10 cellular contexts compared by ENCODE assay signal in genomic region chr1:9315411-9316079, GRCh38. TPM values are rescaled to one million over a fixed set of nuclear protein-coding genes. Genes with fewer than 3 reads are reported as not detected.
DNase-seq lines count a peak whose midpoint lies in the region; ATAC-seq, FAIRE-seq and TF ChIP-seq lines count a peak whose summit lies in the region.
"Had no signal": no experiment of that assay in that cellular context is flagged by ENCODE, and none has a peak within 500 bp of the region (broad histone marks: within the 10 kb centered on the region; RNA-seq: fewer than 3 reads in every experiment).

No MANE protein-coding gene starts in this region.

- TF ChIP-seq CTCF in A549 (IDR thresholded peaks at IDR 0.05): no peak
- TF ChIP-seq CTCF in HFFc6 (IDR thresholded peaks at IDR 0.05): no peak
- no peak for TF ChIP-seq CTCF in ascending aorta (IDR thresholded peaks at IDR 0.05)
- no peak for TF ChIP-seq CTCF in neural progenitor cell (IDR thresholded peaks at IDR 0.05)
- no peak for TF ChIP-seq CTCF in kidney (IDR thresholded peaks at IDR 0.05; ENCODE audit: borderline replicate concordance, extremely low read depth, insufficient read depth)

- peaks cover 4% of the 10 kb centered on the region for H3F3A ChIP-seq in neural progenitor cell (ENCODE audit: low read depth)

- H3K27ac Mint-ChIP-seq in HFFc6 (peak overlapping the region; percentile 93), neural progenitor cell (peak overlapping the region; percentile 69)

- H3K4me3 ChIP-seq in A549: peak overlapping the region; percentile 13; the same call in 1 of the 3 replicates
- peak overlapping the region; percentile 2 to 9 for H3K4me3 ChIP-seq in ascending aorta
- no peak overlapping the region for H3K4me3 ChIP-seq in neural progenitor cell
- no peak overlapping the region for H3K4me3 ChIP-seq in kidney (ENCODE audit: low read length in 2 of 2)

- H3K4me1 ChIP-seq in A549 (peaks cover 80% of the 10 kb centered on the region), ascending aorta (peaks cover 31 to 65% of the 10 kb centered on the region in 2 donors), neural progenitor cell (peaks cover 14% of the 10 kb centered on the region), kidney (ENCODE audit: control insufficient read depth in 1 of 2, insufficient read depth in 1 of 2, low read depth in 1 of 2, low read length in 2 of 2) (peaks cover 0 to 20% of the 10 kb centered on the region in 2 donors)

- POLR2A ChIA-PET in A549 (lab: Yijun Ruan, JAX): no interaction called here

- no peak for TF ChIP-seq RAD21 in A549 (conservative IDR thresholded peaks at IDR 0.05 in 1 of 2, IDR thresholded peaks at IDR 0.05 in 1 of 2)

- no peak overlapping the region for H3K9ac ChIP-seq in neural progenitor cell
- no peak overlapping the region for H3K9ac ChIP-seq in kidney (ENCODE audit: low read length in 2 of 2)

- H3K9me3 Mint-ChIP-seq in HFFc6 (no peaks in the 10 kb centered on the region), neural progenitor cell (no peaks in the 10 kb centered on the region)

- DNase-seq in A549 (ENCODE audit: low read depth in 1 of 2, low spot score in 1 of 2): peak in 1 of 2 experiments; percentile 43
- DNase-seq in HFFc6: peak; percentile 63
- DNase-seq in ascending aorta (ENCODE audit: low spot score in 2 of 2): no peak
- no peak for DNase-seq in neural progenitor cell (ENCODE audit: low spot score)
- DNase-seq in NCI-H2227 treated with DMSO at 0.1 percent for 48 hours (lab: John Stamatoyannopoulos, UW): no peak
- DNase-seq in NCI-H82 (lab: John Stamatoyannopoulos, UW): no peak
- DNase-seq in kidney: no peak
- DNase-seq: NCI-H1436 had no signal

- intact Hi-C loops in ascending aorta (cut with DNase I) (no loop called here), kidney (cut with DNase I) (no loop called here)

- H3K4me1 Mint-ChIP-seq in HFFc6 (ENCODE audit: low read depth): peaks cover 31% of the 10 kb centered on the region
- H3K4me1 Mint-ChIP-seq in neural progenitor cell: peaks cover 56% of the 10 kb centered on the region

- H3K79me2 ChIP-seq in neural progenitor cell (ENCODE audit: low read depth): no peaks in the 10 kb centered on the region

- H3K4me2 ChIP-seq in A549 (peak overlapping the region; percentile 87), neural progenitor cell (no peak overlapping the region)

- ATAC-seq in A549 (peak; percentile 44 to 50; a peak in 5 of 6 replicates), GM21381 (IDR thresholded peaks at IDR 0.05; ENCODE audit: unreplicated experiment) (no peak)

- H3K27ac ChIP-seq in A549: peak overlapping the region; percentile 92 to 93
- H3K27ac ChIP-seq in ascending aorta: peak overlapping the region; percentile 17 to 95
- H3K27ac ChIP-seq in neural progenitor cell: no peak overlapping the region
- no peak overlapping the region for H3K27ac ChIP-seq in kidney (ENCODE audit: low read depth in 2 of 2, low read length in 2 of 2)
- H3K27ac ChIP-seq: epithelial cell of prostate had no signal

- H3K27me3 ChIP-seq in ascending aorta: no peaks in the 10 kb centered on the region
- H3K27me3 ChIP-seq in neural progenitor cell: no peaks in the 10 kb centered on the region

- FAIRE-seq in A549 (lab: Jason Lieb, UNC) (no peak), kidney (lab: Jason Lieb, UNC) (no peak)

- H4K20me1 ChIP-seq in neural progenitor cell (ENCODE audit: low read depth): peaks cover 3% of the 10 kb centered on the region

- H3K36me3 Mint-ChIP-seq in HFFc6 (ENCODE audit: low read depth): no peaks in the 10 kb centered on the region
- no peaks in the 10 kb centered on the region for H3K36me3 Mint-ChIP-seq in neural progenitor cell

- H2AFZ ChIP-seq in neural progenitor cell (replicated peaks): no peak overlapping the region

- CTCF ChIA-PET in A549 (lab: Yijun Ruan, JAX): no interaction called here

- H3K27me3 Mint-ChIP-seq in HFFc6 (ENCODE audit: insufficient read depth): no peaks in the 10 kb centered on the region
- peaks cover 6% of the 10 kb centered on the region for H3K27me3 Mint-ChIP-seq in neural progenitor cell (ENCODE audit: insufficient read depth, low read depth)

- H3K9me3 ChIP-seq in A549: no peaks in the 10 kb centered on the region
- H3K9me3 ChIP-seq in ascending aorta: no peaks in the 10 kb centered on the region
- H3K9me3 ChIP-seq in neural progenitor cell (ENCODE audit: low read depth): no peaks in the 10 kb centered on the region
- H3K9me3 ChIP-seq in kidney (ENCODE audit: control insufficient read depth in 1 of 2, low read length in 2 of 2): no peaks in the 10 kb centered on the region

- TF ChIP-seq EP300 in A549 (IDR thresholded peaks at IDR 0.05): no peak

- H3K4me3 Mint-ChIP-seq in HFFc6 (peak overlapping the region; percentile 46; the same call in 1 of the 2 replicates), neural progenitor cell (no peak overlapping the region)

- H3K36me3 ChIP-seq in ascending aorta: peaks cover 0 to 5% of the 10 kb centered on the region in 2 donors
- no peaks in the 10 kb centered on the region for H3K36me3 ChIP-seq in neural progenitor cell
- H3K36me3 ChIP-seq in kidney (ENCODE audit: control insufficient read depth in 1 of 2, insufficient read depth in 2 of 2, low read length in 2 of 2): peaks cover 0 to 3% of the 10 kb centered on the region in 2 donors

- 20% methylated on average over 17 of the region's 20 CpGs for WGBS in A549 (ENCODE audit: missing lambda C conversion rate)

- no peak for TF ChIP-seq POLR2A in A549 (IDR thresholded peaks at IDR 0.05; ENCODE audit: low read length)

TF ChIP-seq in A549, 52 proteins besides CTCF, POLR2A, EP300 and RAD21:
- peak; percentile 57 for TF ChIP-seq NFE2L2 (conservative IDR thresholded peaks at IDR 0.05; ENCODE audit: low read length)
- TF ChIP-seq, protein P1, sequence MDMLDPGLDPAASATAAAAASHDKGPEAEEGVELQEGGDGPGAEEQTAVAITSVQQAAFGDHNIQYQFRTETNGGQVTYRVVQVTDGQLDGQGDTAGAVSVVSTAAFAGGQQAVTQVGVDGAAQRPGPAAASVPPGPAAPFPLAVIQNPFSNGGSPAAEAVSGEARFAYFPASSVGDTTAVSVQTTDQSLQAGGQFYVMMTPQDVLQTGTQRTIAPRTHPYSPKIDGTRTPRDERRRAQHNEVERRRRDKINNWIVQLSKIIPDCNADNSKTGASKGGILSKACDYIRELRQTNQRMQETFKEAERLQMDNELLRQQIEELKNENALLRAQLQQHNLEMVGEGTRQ (IDR thresholded peaks at IDR 0.05): peak; percentile 30; the same call in 1 of the 2 replicates
- peak; percentile 81 for TF ChIP-seq MAFK (IDR thresholded peaks at IDR 0.05; ENCODE audit: partially characterized antibody)
- TF ChIP-seq POLR2AphosphoS2 (conservative IDR thresholded peaks at IDR 0.05; ENCODE audit: low read length): no peak
- TF ChIP-seq FOSL2 (IDR thresholded peaks at IDR 0.05): 0 out of 2 replicates have a peak, but pooled peaks have one; percentile 5
- no peak for TF ChIP-seq FOSL2 (CRISPR knock-in tag; IDR thresholded peaks at IDR 0.05)
- TF ChIP-seq HDAC2 (IDR thresholded peaks at IDR 0.05): no peak
- TF ChIP-seq, protein P2, sequence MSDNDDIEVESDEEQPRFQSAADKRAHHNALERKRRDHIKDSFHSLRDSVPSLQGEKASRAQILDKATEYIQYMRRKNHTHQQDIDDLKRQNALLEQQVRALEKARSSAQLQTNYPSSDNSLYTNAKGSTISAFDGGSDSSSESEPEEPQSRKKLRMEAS (IDR thresholded peaks at IDR 0.05): peak; percentile 46; the same call in 1 of the 2 replicates

RNA-seq across cellular contexts. Expression of gene SPSB1, which starts 22.9 kb away (rescaled TPM):
- polyA plus RNA-seq in A549 (2011; rRNA removed) (19.4 and 23.7 TPM in 2 replicates), A549 (2017; fragmentation: RNase III; extraction: RNeasy Plus Mini Kit Qiagen cat#74134 plus additional on column Dnase treatment) (16.9 to 25.3 TPM (median 22.3 TPM) in 3 replicates), kidney (ENCODE audit: insufficient read depth, low read depth, low replicate concordance) (12.7 TPM)
- 20.5 and 26.4 TPM in 2 replicates for polyA plus RNA-seq in A549 (2012; cell fraction: cytosol; rRNA removed)
- polyA plus RNA-seq in A549 (2012; cell fraction: nucleus; rRNA removed): 21.7 and 23.4 TPM in 2 replicates
- polyA minus RNA-seq in A549 (2011; rRNA and poly(A)+ RNA removed): 39.6 and 39.8 TPM in 2 replicates
- 10 to 100 TPM in 1 of 6 experiments, 1 to 10 TPM in 5; 5.9 to 10.4 (median 8.6) TPM for total RNA-seq in HFFc6 (2021; fragmentation: NEBNext Ultra II Directional; extraction: Animal tissue kit (Norgen Biotek cat#: 25700))
- total RNA-seq in ascending aorta (64.9 TPM), neural progenitor cell (ENCODE audit: low replicate concordance) (2.8 and 7.1 TPM in 2 replicates), kidney (25.9 TPM)

Comparison
In these comparisons a context has a peak if more than half of its experiments do, and no peak if none do; other contexts are left out.
1. H3K27ac ChIP-seq: peak in A549 (2 of 2) and ascending aorta (2 of 2); none in neural progenitor cell (single experiment) and kidney (0 of 2).
2. H3K4me3 ChIP-seq: peak in A549 (single experiment) and ascending aorta (2 of 2); none in neural progenitor cell (single experiment) and kidney (0 of 2).